In genomic region chr4:154491731-154492249, GRCh38 we compare ENCODE assay signal across 1 cellular context.
A peak's percentile ranks its signal among the peaks of the same experiment; 100 is the strongest.
TF ChIP-seq lines count a peak whose summit lies in the region.

Gene DCHS2 (minus strand): TSS chr4:154491799. CDS start chr4:154491355, 444 bp downstream.

TF ChIP-seq in K562, 482 proteins besides CTCF, POLR2A, EP300 and RAD21 (continued from another document):
- TF ChIP-seq, protein P1, sequence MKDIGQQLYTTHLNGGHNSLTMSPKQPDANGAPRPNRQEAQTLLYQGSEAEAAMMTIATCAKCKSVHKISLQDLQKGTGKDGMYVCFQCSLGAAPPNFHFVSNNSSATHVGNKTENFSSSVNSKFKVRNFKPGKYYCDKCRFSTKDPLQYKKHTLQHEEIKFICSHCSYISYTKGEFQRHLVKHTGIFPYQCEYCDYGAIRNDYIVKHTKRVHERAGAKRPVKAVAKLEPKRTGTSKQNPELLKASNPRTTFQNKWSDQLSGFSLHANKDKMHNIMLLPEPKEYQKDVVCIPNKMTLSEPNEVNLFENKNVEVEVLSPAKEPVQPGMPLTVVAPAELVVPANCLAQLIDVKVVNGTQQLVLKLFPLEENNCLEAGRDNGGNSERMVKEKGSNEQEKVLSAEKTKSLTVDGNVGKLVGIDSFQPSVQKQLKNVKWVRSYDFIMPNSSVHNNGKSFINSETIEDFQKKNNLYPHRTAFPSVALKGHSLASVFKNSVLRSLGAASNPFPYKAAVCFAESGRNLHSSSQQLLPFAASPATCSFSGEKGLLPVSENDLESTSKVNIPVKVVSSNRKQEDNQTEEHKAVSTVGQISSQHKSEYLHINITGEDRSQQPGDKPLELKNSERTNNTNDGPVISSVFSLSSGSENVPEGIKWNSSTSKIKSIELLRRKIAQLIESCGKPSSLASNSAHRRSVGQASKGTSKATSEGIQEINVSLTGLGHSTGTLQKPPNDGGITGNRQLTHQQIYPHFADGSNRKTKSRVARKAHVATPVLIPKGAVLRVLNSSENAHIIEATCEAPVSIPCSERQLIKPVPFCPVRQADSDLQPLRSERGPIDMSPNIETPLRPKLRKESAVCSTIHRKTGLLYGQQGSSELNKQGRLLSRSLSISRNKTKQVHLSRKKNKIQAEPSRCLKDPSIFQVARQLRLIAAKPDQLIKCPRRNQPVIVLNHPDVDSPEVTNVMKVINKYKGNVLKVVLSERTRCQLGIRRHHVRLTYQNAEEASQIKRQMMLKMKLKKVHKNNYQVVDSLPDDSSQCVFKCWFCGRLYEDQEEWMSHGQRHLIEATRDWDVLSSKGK (CRISPR knock-in tag; IDR thresholded peaks at IDR 0.05) = no peak
- TF ChIP-seq CCNT2 (IDR thresholded peaks at IDR 0.05; ENCODE audit: borderline replicate concordance, extremely low read depth, insufficient read length, low read depth, low read length) = no peak
- no peak for TF ChIP-seq SAFB2 (IDR thresholded peaks at IDR 0.05; ENCODE audit: borderline replicate concordance, low read depth, low read length, severe bottlenecking)
- TF ChIP-seq KDM4B (IDR thresholded peaks at IDR 0.05; ENCODE audit: borderline replicate concordance in 2 of 2, low read depth in 1 of 2) = 0 out of 4 replicates have a peak, but pooled peaks of 1 of the 2 experiments have one; percentile 70
- TF ChIP-seq THRA (IDR thresholded peaks at IDR 0.05) = no peak
- TF ChIP-seq FOSL1 (tag; conservative IDR thresholded peaks at IDR 0.05) = no peak
- TF ChIP-seq ZFPM2 (CRISPR knock-in tag; IDR thresholded peaks at IDR 0.05) = no peak
- no peak for TF ChIP-seq ZNF780A (CRISPR knock-in tag; IDR thresholded peaks at IDR 0.05)
- TF ChIP-seq NFIX (CRISPR knock-in tag; IDR thresholded peaks at IDR 0.05; ENCODE audit: low read depth) = peak; percentile 89
- TF ChIP-seq MAFG (tag; conservative IDR thresholded peaks at IDR 0.05) = no peak
- TF ChIP-seq TCF15 (CRISPR knock-in tag; IDR thresholded peaks at IDR 0.05) = no peak
- no peak for TF ChIP-seq CBFB (CRISPR knock-in tag; IDR thresholded peaks at IDR 0.05)
- no peak for TF ChIP-seq IRF1 (CRISPR knock-in tag; IDR thresholded peaks at IDR 0.05; ENCODE audit: borderline replicate concordance)
- no peak for TF ChIP-seq RBM34 (IDR thresholded peaks at IDR 0.05; ENCODE audit: borderline replicate concordance, insufficient read depth, low read length)
- no peak for TF ChIP-seq TRIM28 (IDR thresholded peaks at IDR 0.05)
- TF ChIP-seq ZBTB17 (CRISPR knock-in tag; IDR thresholded peaks at IDR 0.05) = no peak
- TF ChIP-seq HMG20B (CRISPR knock-in tag; IDR thresholded peaks at IDR 0.05) = no peak
- TF ChIP-seq KDM1A (IDR thresholded peaks at IDR 0.05) = peak in 1 of 2 experiments; percentile 37; a peak in 1 of 4 replicates
- no peak for TF ChIP-seq ZNF507 (tag; conservative IDR thresholded peaks at IDR 0.05)
- TF ChIP-seq, protein P2, sequence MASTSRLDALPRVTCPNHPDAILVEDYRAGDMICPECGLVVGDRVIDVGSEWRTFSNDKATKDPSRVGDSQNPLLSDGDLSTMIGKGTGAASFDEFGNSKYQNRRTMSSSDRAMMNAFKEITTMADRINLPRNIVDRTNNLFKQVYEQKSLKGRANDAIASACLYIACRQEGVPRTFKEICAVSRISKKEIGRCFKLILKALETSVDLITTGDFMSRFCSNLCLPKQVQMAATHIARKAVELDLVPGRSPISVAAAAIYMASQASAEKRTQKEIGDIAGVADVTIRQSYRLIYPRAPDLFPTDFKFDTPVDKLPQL (IDR thresholded peaks at IDR 0.05; ENCODE audit: extremely low read depth, insufficient read length) = no peak
- no peak for TF ChIP-seq ZNF696 (CRISPR knock-in tag; conservative IDR thresholded peaks at IDR 0.05)
- peak in 1 of 2 experiments; percentile 77; a peak in 2 of 4 replicates for TF ChIP-seq UBTF (IDR thresholded peaks at IDR 0.05; ENCODE audit: borderline replicate concordance in 1 of 2, low read depth in 2 of 2, low read length in 2 of 2)
- peak; percentile 70 for TF ChIP-seq POLR2G (IDR thresholded peaks at IDR 0.05; ENCODE audit: low read depth, low read length)
- TF ChIP-seq ZHX1 (conservative IDR thresholded peaks at IDR 0.05; ENCODE audit: low read length) = no peak
- TF ChIP-seq TAF7 (tag; IDR thresholded peaks at IDR 0.05) = no peak
- no peak for TF ChIP-seq NELFE (IDR thresholded peaks at IDR 0.05; ENCODE audit: insufficient read depth, insufficient read length)
- TF ChIP-seq RUNX1 (IDR thresholded peaks at IDR 0.05; ENCODE audit: low read depth) = no peak
- peak; percentile 49 for TF ChIP-seq PCBP1 (IDR thresholded peaks at IDR 0.05; ENCODE audit: low read depth, low read length, poor library complexity, severe bottlenecking)
- TF ChIP-seq, protein P3, sequence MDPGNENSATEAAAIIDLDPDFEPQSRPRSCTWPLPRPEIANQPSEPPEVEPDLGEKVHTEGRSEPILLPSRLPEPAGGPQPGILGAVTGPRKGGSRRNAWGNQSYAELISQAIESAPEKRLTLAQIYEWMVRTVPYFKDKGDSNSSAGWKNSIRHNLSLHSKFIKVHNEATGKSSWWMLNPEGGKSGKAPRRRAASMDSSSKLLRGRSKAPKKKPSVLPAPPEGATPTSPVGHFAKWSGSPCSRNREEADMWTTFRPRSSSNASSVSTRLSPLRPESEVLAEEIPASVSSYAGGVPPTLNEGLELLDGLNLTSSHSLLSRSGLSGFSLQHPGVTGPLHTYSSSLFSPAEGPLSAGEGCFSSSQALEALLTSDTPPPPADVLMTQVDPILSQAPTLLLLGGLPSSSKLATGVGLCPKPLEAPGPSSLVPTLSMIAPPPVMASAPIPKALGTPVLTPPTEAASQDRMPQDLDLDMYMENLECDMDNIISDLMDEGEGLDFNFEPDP (CRISPR knock-in tag; IDR thresholded peaks at IDR 0.05) = no peak
- TF ChIP-seq TRIM24 (IDR thresholded peaks at IDR 0.05) = no peak
- TF ChIP-seq NFYB (IDR thresholded peaks at IDR 0.05; ENCODE audit: extremely low read depth, insufficient read length) = no peak
- peak; percentile 76 for TF ChIP-seq L3MBTL2 (IDR thresholded peaks at IDR 0.05)
- no peak for TF ChIP-seq CHAMP1 (IDR thresholded peaks at IDR 0.05)
- TF ChIP-seq NFATC3 (IDR thresholded peaks at IDR 0.05) = no peak
- no peak for TF ChIP-seq ID3 (CRISPR knock-in tag; IDR thresholded peaks at IDR 0.05)
- TF ChIP-seq ID3 (tag; IDR thresholded peaks at IDR 0.05) = no peak
- no peak for TF ChIP-seq ETV5 (CRISPR knock-in tag; IDR thresholded peaks at IDR 0.05; ENCODE audit: low read depth)
- no peak for TF ChIP-seq BRD9 (IDR thresholded peaks at IDR 0.05; ENCODE audit: low read depth, partially characterized antibody)
- TF ChIP-seq BRD4 (IDR thresholded peaks at IDR 0.05) = no peak
- TF ChIP-seq MED1 (CRISPR knock-in tag; IDR thresholded peaks at IDR 0.05; ENCODE audit: borderline replicate concordance) = no peak
- TF ChIP-seq ZNF395 (CRISPR knock-in tag; IDR thresholded peaks at IDR 0.05) = no peak
- no peak for TF ChIP-seq NR4A1 (CRISPR knock-in tag; IDR thresholded peaks at IDR 0.05)
- no peak for TF ChIP-seq NR4A1 (tag; IDR thresholded peaks at IDR 0.05)
- TF ChIP-seq FUS (optimal IDR thresholded peaks at IDR 0.05; ENCODE audit: low read depth, low read length) = no peak
